ENCODE assay signal across 1 cellular context in the genomic region with DNA sequence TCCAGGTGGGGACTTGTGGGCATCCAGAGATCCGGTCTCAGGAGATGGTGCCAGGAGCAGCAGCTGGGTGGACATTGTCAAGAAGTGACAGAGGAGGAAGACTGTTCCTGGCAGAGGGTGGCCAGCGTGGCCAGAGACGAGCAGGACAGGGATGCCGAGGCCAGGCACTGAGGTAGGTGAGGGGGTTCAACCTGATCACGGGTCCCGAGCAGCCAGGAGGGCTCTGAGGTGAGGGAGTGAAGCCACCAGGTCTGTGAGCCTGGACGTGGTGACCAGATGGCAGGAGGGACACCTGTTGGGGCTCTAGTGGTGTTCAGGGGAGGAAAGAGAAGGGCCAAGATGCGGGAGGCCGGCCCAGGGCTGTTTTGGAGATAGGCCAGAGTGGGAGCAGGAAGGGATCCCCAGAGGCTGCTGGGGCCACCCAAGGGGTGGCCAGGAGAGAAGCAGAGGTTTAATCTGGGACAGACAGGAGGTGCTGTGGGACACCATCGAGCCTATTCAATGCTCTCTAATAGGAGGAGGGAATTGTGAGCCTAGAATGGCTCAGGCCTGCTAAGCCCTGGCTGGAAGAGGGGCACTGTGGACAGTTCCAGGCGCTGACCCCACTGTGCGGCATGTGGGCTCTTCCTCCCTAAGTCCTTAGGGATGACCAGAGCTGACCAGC.
TF ChIP-seq lines count a peak whose summit lies in the region.

No MANE protein-coding gene starts in this region.

TF ChIP-seq in endothelial cell of umbilical vein, 7 proteins besides CTCF, POLR2A, EP300 and RAD21:
- TF ChIP-seq FOS (IDR thresholded peaks at IDR 0.05; ENCODE audit: borderline replicate concordance, insufficient read depth, low read length) (no peak), EZH2 (IDR thresholded peaks at IDR 0.05; ENCODE audit: borderline replicate concordance, low read depth, low read length, severe bottlenecking) (no peak), POLR2AphosphoS5 (IDR thresholded peaks at IDR 0.05; ENCODE audit: insufficient read depth, low read depth, low read length) (no peak), JUN (IDR thresholded peaks at IDR 0.05; ENCODE audit: borderline replicate concordance, insufficient read depth, insufficient read length, low read depth) (no peak), MYC (IDR thresholded peaks at IDR 0.05; ENCODE audit: low read depth, low read length) (no peak), GATA2 (IDR thresholded peaks at IDR 0.05; ENCODE audit: insufficient read depth, insufficient read length, low read depth, low read length) (no peak)
- TF ChIP-seq, protein P1, sequence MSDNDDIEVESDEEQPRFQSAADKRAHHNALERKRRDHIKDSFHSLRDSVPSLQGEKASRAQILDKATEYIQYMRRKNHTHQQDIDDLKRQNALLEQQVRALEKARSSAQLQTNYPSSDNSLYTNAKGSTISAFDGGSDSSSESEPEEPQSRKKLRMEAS (IDR thresholded peaks at IDR 0.05; ENCODE audit: insufficient read depth, insufficient read length), result no peak
